ENCODE assay signal across 36 cellular contexts in the genomic region with DNA sequence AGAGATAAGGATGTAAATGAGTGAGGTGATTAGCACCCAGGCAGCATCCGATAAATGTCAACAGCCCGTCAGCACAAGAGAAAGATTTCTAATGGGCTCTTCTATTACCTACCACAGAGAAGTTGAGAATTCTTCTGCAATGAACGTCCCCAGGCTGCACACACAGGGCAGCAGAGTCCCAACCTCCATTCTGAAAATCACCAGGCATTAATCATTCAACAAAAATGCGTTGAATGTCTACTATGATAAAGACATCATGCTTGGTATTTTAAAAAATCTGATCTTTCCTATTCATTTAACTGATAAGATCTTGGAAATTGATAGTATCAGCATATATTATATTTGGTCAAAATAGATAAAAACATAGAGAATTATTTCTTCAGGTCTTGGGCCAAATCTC. TPM values are rescaled to one million over a fixed set of nuclear protein-coding genes. Genes with fewer than 3 reads are reported as not detected.
"Had no signal": no experiment of that assay in that cellular context is flagged by ENCODE, and none has a peak within 500 bp of the region (broad histone marks: within the 10 kb centered on the region; RNA-seq: fewer than 3 reads in every experiment).

No MANE protein-coding gene starts in this region.

- H3K9ac ChIP-seq: neural progenitor cell had no signal

- H3K79me2 ChIP-seq: hepatocyte had no signal

- H3K27ac Mint-ChIP-seq: dendritic cell treated with granulocyte-macrophage colony-stimulating factor and Interleukin-4, amounts not matched to agents 40 ng/mL and 50 ng/mL, for 4 days; naive thymus-derived CD4-positive, alpha-beta T cell; nephron; neural progenitor cell; stimulated activated memory B cell treated with anti-CD40 and anti-IgM and Interleukin-4, amounts not matched to agents 10 μg/mL and 1 μg/mL and 100 μg/mL, for 72 hours had no signal

- H3K4me3 Mint-ChIP-seq: dendritic cell treated with granulocyte-macrophage colony-stimulating factor and Interleukin-4, amounts not matched to agents 40 ng/mL and 50 ng/mL, for 4 days; naive thymus-derived CD4-positive, alpha-beta T cell; nephron; neural progenitor cell; stimulated activated memory B cell treated with anti-CD40 and anti-IgM and Interleukin-4, amounts not matched to agents 10 μg/mL and 1 μg/mL and 100 μg/mL, for 72 hours had no signal

- H3K4me3 ChIP-seq: colonic mucosa, esophagus muscularis mucosa, gastroesophageal sphincter, heart left ventricle, hepatocyte, left lung, neural progenitor cell, prostate gland, right atrium auricular region, sigmoid colon, skin epidermis, spleen, testis, tibial artery, upper lobe of left lung had no signal

- H3K36me3 ChIP-seq: colonic mucosa, esophagus muscularis mucosa, gastroesophageal sphincter, heart left ventricle, left lung, neural progenitor cell, prostate gland, right atrium auricular region, sigmoid colon, spleen, tibial artery, upper lobe of left lung had no signal

- H3K4me1 Mint-ChIP-seq: naive thymus-derived CD4-positive, alpha-beta T cell; stimulated activated memory B cell treated with anti-CD40 and anti-IgM and Interleukin-4, amounts not matched to agents 10 μg/mL and 1 μg/mL and 100 μg/mL, for 72 hours had no signal

- DNase-seq: colonic mucosa; effector CD8-positive, alpha-beta T cell; heart left ventricle; kidney; left cardiac atrium; left lung; mesenchymal stem cell; midbrain; naive thymus-derived CD4-positive, alpha-beta T cell; sigmoid colon; spleen; stimulated activated CD4-positive, alpha-beta T cell treated with anti-CD3 and anti-CD28 coated beads, Interleukin-4, amount 100 ng/mL, for 4 hours; stimulated activated naive CD8-positive, alpha-beta T cell treated with anti-CD3 and anti-CD28 coated beads, Interleukin-15, Interleukin-2, amounts not matched to agents 100 U/mL and 50 U/mL, for 24 hours; substantia nigra; testis; tibial artery; upper lobe of left lung had no signal

- H3K36me3 Mint-ChIP-seq: naive thymus-derived CD4-positive, alpha-beta T cell; neural progenitor cell; stimulated activated memory B cell treated with anti-CD40 and anti-IgM and Interleukin-4, amounts not matched to agents 10 μg/mL and 1 μg/mL and 100 μg/mL, for 72 hours had no signal

- H3K4me1 ChIP-seq: colonic mucosa, esophagus muscularis mucosa, foreskin keratinocyte, gastroesophageal sphincter, heart left ventricle, left lung, prostate gland, right atrium auricular region, sigmoid colon, spleen, testis, tibial artery, upper lobe of left lung had no signal

- ATAC-seq: gastroesophageal sphincter; left cardiac atrium; left lung; naive thymus-derived CD4-positive, alpha-beta T cell; stimulated activated memory B cell treated with anti-CD40 and anti-IgM and Interleukin-4, amounts not matched to agents 10 μg/mL and 1 μg/mL and 100 μg/mL, for 72 hours; stimulated activated naive CD8-positive, alpha-beta T cell treated with anti-CD3 and anti-CD28 coated beads, Interleukin-15, Interleukin-2, amounts not matched to agents 100 U/mL and 50 U/mL, for 24 hours had no signal

- FAIRE-seq: endothelial cell of umbilical vein, kidney, urothelium cell line had no signal

- H3K9me3 Mint-ChIP-seq: dendritic cell treated with granulocyte-macrophage colony-stimulating factor and Interleukin-4, amounts not matched to agents 40 ng/mL and 50 ng/mL, for 4 days; neural progenitor cell; stimulated activated memory B cell treated with anti-CD40 and anti-IgM and Interleukin-4, amounts not matched to agents 10 μg/mL and 1 μg/mL and 100 μg/mL, for 72 hours had no signal

- H3K27ac ChIP-seq: colonic mucosa, esophagus muscularis mucosa, foreskin keratinocyte, gastroesophageal sphincter, heart left ventricle, hepatocyte, left lung, neural progenitor cell, prostate gland, right atrium auricular region, sigmoid colon, skin epidermis, spleen, testis, tibial artery, upper lobe of left lung had no signal

- H2AFZ ChIP-seq: hepatocyte, neural progenitor cell had no signal

- H3K9me3 ChIP-seq: colonic mucosa, esophagus muscularis mucosa, gastroesophageal sphincter, left lung, prostate gland, right atrium auricular region, sigmoid colon, testis, tibial artery, upper lobe of left lung had no signal

- H3K27me3 Mint-ChIP-seq: dendritic cell treated with granulocyte-macrophage colony-stimulating factor and Interleukin-4, amounts not matched to agents 40 ng/mL and 50 ng/mL, for 4 days; stimulated activated memory B cell treated with anti-CD40 and anti-IgM and Interleukin-4, amounts not matched to agents 10 μg/mL and 1 μg/mL and 100 μg/mL, for 72 hours had no signal

- H3K27me3 ChIP-seq: colonic mucosa, esophagus muscularis mucosa, gastroesophageal sphincter, heart left ventricle, hepatocyte, left lung, neural progenitor cell, right atrium auricular region, sigmoid colon, spleen, testis, tibial artery, upper lobe of left lung had no signal

- H3K4me2 ChIP-seq: hepatocyte, neural progenitor cell had no signal

RNA-seq across cellular contexts. Expression of a gene that starts 59.5 kb away (rescaled TPM):
- total RNA-seq: colonic mucosa; endothelial cell of umbilical vein; epithelial cell of proximal tubule; esophagus muscularis mucosa; fibroblast of lung; foreskin keratinocyte; gastroesophageal sphincter; hepatocyte; kidney; left lung; lower leg skin; lung microvascular endothelial cell; mucosa of gallbladder; naive thymus-derived CD4-positive, alpha-beta T cell; osteocyte; sigmoid colon; spleen; upper lobe of left lung had no signal
- polyA plus RNA-seq: endothelial cell of umbilical vein; fibroblast of lung; foreskin keratinocyte; hepatocyte; naive thymus-derived CD4-positive, alpha-beta T cell; sigmoid colon; spleen had no signal
